In genomic region chr13:40444241-40444640, GRCh38 we compare ENCODE assay signal across 25 cellular contexts.
"Had no signal": no experiment of that assay in that cellular context is flagged by ENCODE, and none has a peak within 500 bp of the region (broad histone marks: within the 10 kb centered on the region; RNA-seq: fewer than 3 reads in every experiment).

No MANE protein-coding gene starts in this region.

- DNase-seq: activated CD4-positive, alpha-beta T cell treated with anti-CD3 and anti-CD28 coated beads for 4 hours; activated CD8-positive, alpha-beta T cell treated with anti-CD3 and anti-CD28 coated beads, Interleukin-2, amount 10 ng/mL, durations not matched to agents 7 days and 5 days; activated effector memory CD4-positive, alpha-beta T cell treated with Interleukin-2 at 50 U/mL for 16 hours; activated naive CD4-positive, alpha-beta T cell; activated T-cell treated with anti-CD3 and anti-CD28 coated beads, Interleukin-2, amount 50 U/mL, for 24 hours; aorta; body of pancreas; MG63; MV-4-11; NCI-H1092 treated with DMSO at 0.1 percent for 48 hours; NCI-H1436; NCI-H1694 treated with DMSO at 0.1 percent for 48 hours; NCI-H2029 treated with DMSO at 0.1 percent for 48 hours; NCI-H345; NCI-H510A; NCI-H526 treated with DMSO at 0.1 percent for 48 hours; NK-92 treated with Interleukin-12 subunit alpha and Interleukin-12 subunit beta, amount 100 ng/mL, for 24 hours; PC-3; SHP77 treated with DMSO at 0.1 percent for 48 hours; T-helper 1 cell had no signal

- H3K4me3 ChIP-seq: body of pancreas, MG63 had no signal

- H3K27ac ChIP-seq: KMS-11, VCaP had no signal

- H3K4me2 ChIP-seq: KMS-11 had no signal

- H3K4me3 Mint-ChIP-seq: activated CD8-positive, alpha-beta T cell treated with anti-CD3 and anti-CD28 coated beads, Interleukin-2, amount 10 ng/mL, durations not matched to agents 7 days and 5 days; activated naive CD4-positive, alpha-beta T cell treated with anti-CD3 and anti-CD28 coated beads, Interleukin-2, amount 50 U/mL, for 24 hours; activated T-cell treated with anti-CD3 and anti-CD28 coated beads, Interleukin-2, amount 50 U/mL, for 24 hours; activated T-helper 1 cell treated with anti-CD3 and anti-CD28 coated beads, Interleukin-12 subunit alpha, Interleukin-12 subunit beta, Interleukin-2, Interleukin-4 antibody, amounts not matched to agents 30 ng/mL and 10 ng/mL and 1 ng/mL, durations not matched to agents 14 hours and 24 hours and 36 hours; central memory CD8-positive, alpha-beta T cell had no signal

- H3K27me3 Mint-ChIP-seq: activated naive CD4-positive, alpha-beta T cell treated with anti-CD3 and anti-CD28 coated beads, Interleukin-2, amount 50 U/mL, for 24 hours; activated T-cell treated with anti-CD3 and anti-CD28 coated beads, Interleukin-2, amount 50 U/mL, for 24 hours; central memory CD8-positive, alpha-beta T cell had no signal

- H3K9me3 Mint-ChIP-seq: activated naive CD4-positive, alpha-beta T cell treated with anti-CD3 and anti-CD28 coated beads, Interleukin-2, amount 50 U/mL, for 24 hours; central memory CD8-positive, alpha-beta T cell had no signal

- ATAC-seq: activated CD8-positive, alpha-beta T cell treated with anti-CD3 and anti-CD28 coated beads, Interleukin-2, amount 10 ng/mL, durations not matched to agents 7 days and 5 days; body of pancreas; PC-3 had no signal

- H3K36me3 ChIP-seq: MG63 had no signal

- H3K36me3 Mint-ChIP-seq: activated naive CD4-positive, alpha-beta T cell treated with anti-CD3 and anti-CD28 coated beads, Interleukin-2, amount 50 U/mL, for 24 hours had no signal

- H3K9me3 ChIP-seq: body of pancreas, MG63 had no signal

- H3K27ac Mint-ChIP-seq: activated CD8-positive, alpha-beta T cell treated with anti-CD3 and anti-CD28 coated beads, Interleukin-2, amount 10 ng/mL, durations not matched to agents 7 days and 5 days; activated naive CD4-positive, alpha-beta T cell treated with anti-CD3 and anti-CD28 coated beads, Interleukin-2, amount 50 U/mL, for 24 hours; activated T-cell treated with anti-CD3 and anti-CD28 coated beads, Interleukin-2, amount 50 U/mL, for 24 hours; activated T-helper 1 cell treated with anti-CD3 and anti-CD28 coated beads, Interleukin-12 subunit alpha, Interleukin-12 subunit beta, Interleukin-2, Interleukin-4 antibody, amounts not matched to agents 30 ng/mL and 10 ng/mL and 1 ng/mL, durations not matched to agents 14 hours and 24 hours and 36 hours had no signal

- H3K9ac ChIP-seq: KMS-11 had no signal

- H3K27me3 ChIP-seq: body of pancreas, MG63 had no signal
